In the genomic region with DNA sequence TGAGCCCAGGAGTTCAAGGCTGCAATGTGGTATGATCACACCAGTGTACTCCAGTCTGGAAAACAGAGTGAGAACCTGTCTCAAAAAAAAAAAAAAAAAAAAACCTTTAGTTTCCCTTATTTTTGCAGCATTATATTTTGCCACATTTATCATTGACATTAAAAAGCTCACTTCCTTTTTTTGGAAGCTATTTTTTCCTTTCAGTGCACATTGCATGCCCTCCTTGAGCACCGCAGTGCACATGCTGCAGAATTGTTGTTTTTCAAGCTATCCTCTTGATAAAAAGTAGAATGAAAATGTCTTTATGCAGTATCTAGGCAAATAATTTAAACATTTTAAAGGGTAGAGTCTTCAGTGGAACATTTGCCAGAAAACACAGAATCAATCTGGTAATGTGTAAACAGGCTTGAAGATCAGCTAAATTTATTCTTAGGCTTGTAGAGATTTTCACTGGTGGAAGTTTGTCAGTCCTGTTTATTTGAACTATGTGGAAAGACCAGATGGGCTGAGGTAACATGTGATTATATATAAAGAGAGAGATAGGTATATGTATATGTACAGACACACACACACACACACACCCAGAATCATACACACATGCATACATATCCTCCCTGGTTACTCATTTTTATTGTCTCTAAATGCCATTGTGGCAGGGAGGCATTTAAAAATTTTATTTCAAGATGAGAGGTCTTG, we compare ENCODE assay signal across 18 cellular contexts. TPM values are rescaled to one million over a fixed set of nuclear protein-coding genes. Genes with fewer than 3 reads are reported as not detected.
DNase-seq lines count a peak whose midpoint lies in the region; ATAC-seq and TF ChIP-seq lines count a peak whose summit lies in the region.
"Had no signal": no experiment of that assay in that cellular context is flagged by ENCODE, and none has a peak within 500 bp of the region (broad histone marks: within the 10 kb centered on the region; RNA-seq: fewer than 3 reads in every experiment).

No MANE protein-coding gene starts in this region.

- intact Hi-C loops in left colon (cut with DNase I, micrococcal nuclease) = no loop called here

- no peak overlapping the region for H3K4me3 ChIP-seq in BLaER1
- H3K4me3 ChIP-seq in MG63 = no peak overlapping the region
- no peak overlapping the region for H3K4me3 ChIP-seq in right atrium auricular region
- H3K4me3 ChIP-seq: tibial nerve had no signal

- H3K4me2 ChIP-seq in BLaER1 = peak overlapping the region; percentile 44

- TF ChIP-seq CTCF in right atrium auricular region (IDR thresholded peaks at IDR 0.05) = no peak

- H3K4me1 ChIP-seq in BLaER1 (peaks cover 41% of the 10 kb centered on the region), right atrium auricular region (peaks cover 0 to 10% of the 10 kb centered on the region in 2 donors)

- DNase-seq in KBM-7 (peak; percentile 57), left colon (no peak), SHP77 (lab: John Stamatoyannopoulos, UW) (no peak), MG63 (no peak), right atrium auricular region (ENCODE audit: low spot score) (no peak)
- DNase-seq: activated CD4-positive, alpha-beta T cell treated with anti-CD3 and anti-CD28 coated beads, Interleukin-2, amount 10 ng/mL, durations not matched to agents 7 days and 5 days; activated T-cell treated with anti-CD3 and anti-CD28 coated beads, Interleukin-2, amount 50 U/mL, for 4 hours; central memory CD4-positive, alpha-beta T cell; DMS153; head of caudate nucleus; NCI-H1417 treated with DMSO at 0.1 percent for 48 hours; NCI-H446; stimulated activated CD4-positive, alpha-beta T cell treated with anti-CD3 and anti-CD28 coated beads, Interleukin-4, amount 100 ng/mL, for 4 hours had no signal

- peak; percentile 14; the same call in 1 of the 2 replicates for TF ChIP-seq POLR2A in Raji (IDR thresholded peaks at IDR 0.05; ENCODE audit: insufficient read depth, low read depth, low read length)

- no peak overlapping the region for H3K9ac ChIP-seq in BLaER1

- peaks cover 18% of the 10 kb centered on the region for H3K36me3 ChIP-seq in BLaER1
- H3K36me3 ChIP-seq in MG63 = no peaks in the 10 kb centered on the region; the same call in 1 of the 2 replicates
- H3K36me3 ChIP-seq in right atrium auricular region = peaks cover 4% of the 10 kb centered on the region

- H3K27ac ChIP-seq in BLaER1 (no peak overlapping the region), right atrium auricular region (no peak overlapping the region)
- H3K27ac ChIP-seq: neutrophil, tibial nerve had no signal

- in situ Hi-C loops in KBM-7 (cut with MboI; ENCODE audit: low pct_unique_long_range_greater_than_20kb, low sequenced_read_pairs) = no loop called here

- H3K9me3 ChIP-seq in BLaER1 (no peaks in the 10 kb centered on the region), MG63 (no peaks in the 10 kb centered on the region), right atrium auricular region (no peaks in the 10 kb centered on the region)
- H3K9me3 ChIP-seq: neutrophil, tibial nerve had no signal

- H3K27me3 ChIP-seq in BLaER1 = no peaks in the 10 kb centered on the region
- H3K27me3 ChIP-seq in MG63 = no peaks in the 10 kb centered on the region
- no peaks in the 10 kb centered on the region for H3K27me3 ChIP-seq in right atrium auricular region
- H3K27me3 ChIP-seq: neutrophil, tibial nerve had no signal

- ATAC-seq in left colon (peak; percentile 44), HG03095 (IDR thresholded peaks at IDR 0.05; ENCODE audit: unreplicated experiment) (no peak)
- ATAC-seq: activated T-cell treated with anti-CD3 and anti-CD28 coated beads, Interleukin-2, amount 50 U/mL, for 4 hours had no signal

- H4K20me1 ChIP-seq in BLaER1 = peaks cover 24% of the 10 kb centered on the region; the same call in 1 of the 2 replicates

RNA-seq across cellular contexts. Expression of gene FAM220A, which starts 1.4 kb away (rescaled TPM):
- 10 to 100 TPM in 1 of 2 donors, 1 to 10 TPM in 1; 8.2 to 10.1 TPM for total RNA-seq in left colon
- total RNA-seq in MG63 (2014; rRNA removed; shearing (Covaris generic); ENCODE audit: low replicate concordance) = 19.8 and 44.1 TPM in 2 replicates
- total RNA-seq in right atrium auricular region = 10 to 100 TPM; 18.8 to 25.4 TPM

RNA-seq across cellular contexts. Expression of gene RAC1, which starts 24.1 kb away (rescaled TPM):
- total RNA-seq in left colon = 100 to 1,000 TPM; 422 to 431 TPM
- total RNA-seq in MG63 (2014; rRNA removed; shearing (Covaris generic); ENCODE audit: low replicate concordance) = 20.8 and 31.9 TPM in 2 replicates
- 100 to 1,000 TPM in 1 of 2 donors, 10 to 100 TPM in 1; 87.8 to 109 TPM for total RNA-seq in right atrium auricular region
